19 cellular contexts compared by ENCODE assay signal in the genomic region with DNA sequence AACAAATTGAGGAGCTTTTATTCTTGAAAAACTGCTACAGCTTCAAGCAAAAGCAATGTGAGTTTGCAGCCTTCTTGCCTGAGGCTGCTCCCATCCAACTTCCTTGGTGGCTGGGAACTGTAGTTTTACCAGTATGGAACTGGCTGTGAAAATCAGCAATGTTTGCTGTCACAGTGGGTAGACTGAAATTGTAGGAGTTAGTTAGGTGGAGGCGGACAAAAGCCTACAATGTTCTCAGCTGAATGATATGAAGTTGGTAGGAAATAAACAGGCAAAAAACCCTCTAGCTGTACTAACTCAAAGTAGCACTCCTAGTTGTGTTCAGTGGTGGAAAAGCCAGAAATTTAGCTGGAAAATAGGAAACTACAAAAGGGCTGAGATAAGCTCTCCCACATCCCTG. TPM values are rescaled to one million over a fixed set of nuclear protein-coding genes. Genes with fewer than 3 reads are reported as not detected.
DNase-seq lines count a peak whose midpoint lies in the region; ATAC-seq, FAIRE-seq and TF ChIP-seq lines count a peak whose summit lies in the region.
"Had no signal": no experiment of that assay in that cellular context is flagged by ENCODE, and none has a peak within 500 bp of the region (broad histone marks: within the 10 kb centered on the region; RNA-seq: fewer than 3 reads in every experiment).

No MANE protein-coding gene starts in this region.

- peak; percentile 30 for DNase-seq in T47D (ENCODE audit: low read depth in 1 of 2, low spot score in 1 of 2)
- no peak for DNase-seq in MCF 10A (ENCODE audit: unreplicated experiment)
- no peak for DNase-seq in H1 (ENCODE audit: low read depth in 1 of 2, low spot score in 2 of 2)
- DNase-seq in putamen (ENCODE audit: low spot score) = peak; percentile 61
- DNase-seq in thyroid gland = no peak
- no peak for DNase-seq in activated T-cell treated with anti-CD3 and anti-CD28 coated beads, Interleukin-2, amount 50 U/mL, for 48 hours
- DNase-seq: 8988T; AML-193; Calu3; CD4-positive, CD25-positive, alpha-beta regulatory T cell; DMS 273 treated with DMSO at 0.1 percent for 48 hours; KBM-7 had no signal

- no peak for TF ChIP-seq EP300 in H1 (IDR thresholded peaks at IDR 0.05; ENCODE audit: borderline replicate concordance in 1 of 2, low read depth in 2 of 2, low read length in 2 of 2)

- H4K91ac ChIP-seq in H1 (replicated peaks; ENCODE audit: insufficient read length, low read length) = no peak overlapping the region

- H3K27ac ChIP-seq in H1 (ENCODE audit: low read depth, low read length) (no peak overlapping the region), thyroid gland (no peak overlapping the region)
- H3K27ac ChIP-seq: BLaER1 treated with 17β-estradiol and CSF1 and Interleukin-3, amounts not matched to agents 10 nM and 100 nM had no signal

- H3K4me1 ChIP-seq in H1 (replicated peaks in 1 of 4; ENCODE audit: control insufficient read depth in 3 of 4, insufficient read depth in 4 of 4, low read length in 3 of 4) = no peaks in the 10 kb centered on the region
- H3K4me1 ChIP-seq in thyroid gland = no peaks in the 10 kb centered on the region
- H3K4me1 ChIP-seq: BLaER1 treated with 17β-estradiol and CSF1 and Interleukin-3, amounts not matched to agents 10 nM and 100 nM had no signal

- H2BK5ac ChIP-seq in H1 (ENCODE audit: low read depth, low read length) = no peak overlapping the region

- CTCF ChIA-PET in MCF 10A (lab: Yijun Ruan, JAX) (interaction anchor here (0.6 to 1.9 kb wide), 3 partner anchors 19 to 255 kb away, joined by 3 to 7 read pairs (median 5); a partner anchor contains a TSS), H1 (lab: Charles Lee; ENCODE audit: partially characterized antibody) (interaction anchor here (0.6 to 1.7 kb wide), 8 partner anchors 11 to 256 kb away, joined by 3 to 7 read pairs (median 4); no protein-coding TSS in a partner anchor)

- no peak overlapping the region for H2BK15ac ChIP-seq in H1 (ENCODE audit: low read length)

- H4K5ac ChIP-seq in H1 (ENCODE audit: insufficient read length, low read depth, low read length) = no peak overlapping the region

- no peak overlapping the region for H3K9ac ChIP-seq in H1 (replicated peaks in 1 of 4; ENCODE audit: extremely low read depth in 1 of 4, low read depth in 3 of 4, low read length in 3 of 4)
- H3K9ac ChIP-seq: BLaER1 treated with 17β-estradiol and CSF1 and Interleukin-3, amounts not matched to agents 10 nM and 100 nM had no signal

- no peak overlapping the region for H3K23ac ChIP-seq in H1 (ENCODE audit: insufficient read length)

- BruUV-seq in MCF 10A (replicated peaks; lab: Mats Ljungman, UMichigan) = no TSS peak

- H2BK20ac ChIP-seq in H1 (ENCODE audit: low read length) = no peak overlapping the region

- peak overlapping the region; percentile 23 for H2AFZ ChIP-seq in H1 (ENCODE audit: low read length)

- TF ChIP-seq CTCF in MCF 10A (IDR thresholded peaks at IDR 0.05; ENCODE audit: unreplicated experiment) = no peak
- TF ChIP-seq CTCF in H1 (IDR thresholded peaks at IDR 0.05; ENCODE audit: control extremely low read depth in 1 of 3, insufficient read depth in 1 of 3, low read depth in 1 of 3, low read length in 3 of 3) = no peak
- no peak for TF ChIP-seq CTCF in thyroid gland (IDR thresholded peaks at IDR 0.05)

- H3K4me3 Mint-ChIP-seq in MCF 10A (ENCODE audit: unreplicated experiment) = no peak overlapping the region
- H3K4me3 Mint-ChIP-seq: CD4-positive, CD25-positive, alpha-beta regulatory T cell had no signal

- no peak for TF ChIP-seq POLR2A in H1 (IDR thresholded peaks at IDR 0.05; ENCODE audit: control extremely low read depth in 1 of 2, low read depth in 2 of 2, low read length in 2 of 2)
- TF ChIP-seq POLR2A in thyroid gland (IDR thresholded peaks at IDR 0.05) = no peak

- no peak overlapping the region for H3K56ac ChIP-seq in H1 (replicated peaks; ENCODE audit: insufficient read length, low read depth, low read length)

- TF ChIP-seq RAD21 in H1 (IDR thresholded peaks at IDR 0.05 in 1 of 2, conservative IDR thresholded peaks at IDR 0.05 in 1 of 2; ENCODE audit: low read depth in 2 of 2, low read length in 2 of 2) = no peak

- in situ Hi-C loops in T47D (cut with HindIII; ENCODE audit: low pct_unique_long_range_greater_than_20kb, low sequenced_read_pairs) = no loop called here

- no peak overlapping the region for H3K14ac ChIP-seq in H1 (ENCODE audit: insufficient read length)

- WGBS in H1 (ENCODE audit: extremely low coverage in 1 of 2, insufficient coverage in 1 of 2, insufficient read length in 1 of 2, insufficient replicate concordance in 2 of 2, low coverage in 1 of 2, low lambda C conversion rate in 2 of 2, missing lambda C conversion rate in 1 of 2), 2 experiments = 90% methylated on average over 1 of the region's 1 CpG; no CpG with 5 or more reads in 1 of the 2 experiments
- WGBS in thyroid gland, 2 donors = 88 to 89% methylated on average over 1 of the region's 1 CpG

- no peaks in the 10 kb centered on the region for H3K79me1 ChIP-seq in H1 (ENCODE audit: low read depth, low read length)

- H3K79me2 ChIP-seq in H1 (ENCODE audit: control insufficient read depth in 1 of 2, insufficient read depth in 2 of 2, low read length in 2 of 2) = no peaks in the 10 kb centered on the region

- peaks cover 34% of the 10 kb centered on the region for H3K27me3 Mint-ChIP-seq in MCF 10A (ENCODE audit: insufficient read depth, unreplicated experiment)

- H3K36me3 Mint-ChIP-seq in MCF 10A (ENCODE audit: insufficient read depth, unreplicated experiment) = no peaks in the 10 kb centered on the region
- H3K36me3 Mint-ChIP-seq: CD4-positive, CD25-positive, alpha-beta regulatory T cell had no signal

- intact Hi-C loops in MCF 10A (cut with micrococcal nuclease) = no loop called here
- intact Hi-C loops in thyroid gland (cut with DNase I) = no loop called here

- no peak overlapping the region for H3K4ac ChIP-seq in H1 (replicated peaks; ENCODE audit: insufficient read length, low read depth, low read length)

- peaks cover 3% of the 10 kb centered on the region; the same call in 1 of the 2 replicates for H3K23me2 ChIP-seq in H1 (ENCODE audit: low read depth, low read length)

- H3K27me3 ChIP-seq in H1 (replicated peaks in 1 of 4; ENCODE audit: control insufficient read depth in 3 of 4, extremely low read depth in 1 of 4, insufficient read depth in 3 of 4, low read length in 3 of 4) = no peaks in the 10 kb centered on the region
- H3K27me3 ChIP-seq in thyroid gland = no peaks in the 10 kb centered on the region
- H3K27me3 ChIP-seq: BLaER1 treated with 17β-estradiol and CSF1 and Interleukin-3, amounts not matched to agents 10 nM and 100 nM had no signal

- no peaks in the 10 kb centered on the region for H3K4me1 Mint-ChIP-seq in MCF 10A (ENCODE audit: insufficient read depth, unreplicated experiment)
- H3K4me1 Mint-ChIP-seq: CD4-positive, CD25-positive, alpha-beta regulatory T cell had no signal

- no peak for ATAC-seq in HG02798 (IDR thresholded peaks at IDR 0.05; ENCODE audit: poor library complexity, unreplicated experiment)
- ATAC-seq: GM12878, HCT116 had no signal

- H3K27ac Mint-ChIP-seq in MCF 10A (ENCODE audit: low read depth, unreplicated experiment) = no peak overlapping the region
- H3K27ac Mint-ChIP-seq: CD4-positive, CD25-positive, alpha-beta regulatory T cell had no signal

- H3K36me3 ChIP-seq in H1 (ENCODE audit: control insufficient read depth in 2 of 4, insufficient read depth in 4 of 4, low read length in 3 of 4) (no peaks in the 10 kb centered on the region), thyroid gland (no peaks in the 10 kb centered on the region)
- H3K36me3 ChIP-seq: BLaER1 treated with 17β-estradiol and CSF1 and Interleukin-3, amounts not matched to agents 10 nM and 100 nM had no signal

- H2AK5ac ChIP-seq in H1 (ENCODE audit: low read depth, low read length) = no peak overlapping the region

- peaks cover 14% of the 10 kb centered on the region for H3K9me3 Mint-ChIP-seq in MCF 10A (ENCODE audit: unreplicated experiment)

- H4K20me1 ChIP-seq in H1 (replicated peaks in 1 of 2; ENCODE audit: control insufficient read depth in 1 of 2, insufficient read depth in 2 of 2, low read length in 2 of 2) = no peaks in the 10 kb centered on the region
- H4K20me1 ChIP-seq: BLaER1 treated with 17β-estradiol and CSF1 and Interleukin-3, amounts not matched to agents 10 nM and 100 nM had no signal

- H3K4me3 ChIP-seq in H1 (ENCODE audit: extremely low read depth in 1 of 4, insufficient read depth in 2 of 4, low read depth in 3 of 4, low read length in 4 of 4) = no peak overlapping the region
- no peak overlapping the region for H3K4me3 ChIP-seq in thyroid gland (replicated peaks in 1 of 3)
- H3K4me3 ChIP-seq: BLaER1 treated with 17β-estradiol and CSF1 and Interleukin-3, amounts not matched to agents 10 nM and 100 nM; GM12878 had no signal

- H3K9me3 ChIP-seq in H1 (ENCODE audit: insufficient read depth in 2 of 2, low read depth in 1 of 2, low read length in 1 of 2) (peaks cover 7 to 11% of the 10 kb centered on the region in 2 experiments), thyroid gland (no peaks in the 10 kb centered on the region)

- no peak overlapping the region for H3K4me2 ChIP-seq in H1 (ENCODE audit: insufficient read depth in 1 of 2, low read depth in 2 of 2, low read length in 2 of 2)
- H3K4me2 ChIP-seq: BLaER1 treated with 17β-estradiol and CSF1 and Interleukin-3, amounts not matched to agents 10 nM and 100 nM had no signal

- POLR2A ChIA-PET in MCF 10A (lab: Yijun Ruan, JAX) = interaction anchor here (0.6 to 1.0 kb wide), 4 partner anchors 14 to 1451 kb away, joined by 3 to 6 read pairs (median 3); no protein-coding TSS in a partner anchor
- POLR2A ChIA-PET in H1 (lab: Charles Lee; ENCODE audit: partially characterized antibody) = interaction anchor here (0.6 to 1.3 kb wide), 3 partner anchors 25 to 953 kb away, joined by 3 read pairs; no protein-coding TSS in a partner anchor

- H2BK12ac ChIP-seq in H1 (ENCODE audit: low read depth, low read length) = no peak overlapping the region

- H4K8ac ChIP-seq in H1 (ENCODE audit: extremely low read depth, insufficient read depth, low read length) = no peak overlapping the region

- FAIRE-seq in H1 (lab: Jason Lieb, UNC) = no peak
- FAIRE-seq: GM12878, GM18507, H54 had no signal

- H3K18ac ChIP-seq in H1 (ENCODE audit: extremely low read depth, low read length) = no peak overlapping the region

- no peak overlapping the region for H2BK120ac ChIP-seq in H1 (replicated peaks; ENCODE audit: low read depth, low read length)

RNA-seq across cellular contexts. Expression of a gene that starts 18.5 kb away (rescaled TPM):
- total RNA-seq in MCF 10A (2022) = 261 and 295 TPM in 2 replicates
- total RNA-seq in H1 (2021; fragmentation: NEBNext Ultra II Directional; extraction: Animal tissue kit (Norgen Biotek cat#: 25700)) = 73.7 and 82.2 TPM in 2 replicates
- 111 and 115 TPM in 2 replicates for polyA plus RNA-seq in H1 (2011; rRNA removed)
- 125 TPM for polyA plus RNA-seq in H1 (2011; cell fraction: cytosol; rRNA removed)
- polyA plus RNA-seq in H1 (2011; cell fraction: nucleus; rRNA removed) = 121 TPM
- polyA plus RNA-seq in H1 (2012, experiment 1 of 2) = 91.0 to 107 TPM (median 105 TPM) in 4 replicates
- 130 TPM for polyA plus RNA-seq in H1 (2012, experiment 2 of 2)
- 76.6 TPM for polyA plus RNA-seq in H1 (2013, experiment 1 of 2)
- 74.5 TPM for polyA plus RNA-seq in H1 (2013, experiment 2 of 2)
- polyA minus RNA-seq in H1 (2011; rRNA and poly(A)+ RNA removed) = 72.3 and 75.2 TPM in 2 replicates
- 32.4 TPM for polyA minus RNA-seq in H1 (2011; cell fraction: cytosol; rRNA and poly(A)+ RNA removed)
- 26.4 TPM for polyA minus RNA-seq in H1 (2011; cell fraction: nucleus; rRNA and poly(A)+ RNA removed)
- 100 to 1,000 TPM in 2 of 4 donors, 10 to 100 TPM in 2; 52.0 to 104 (median 94.5) TPM for total RNA-seq in thyroid gland

RNA-seq across cellular contexts. Expression of a gene that starts 30.0 kb away (rescaled TPM):
- total RNA-seq in MCF 10A (2022) (not detected in 2 replicates), thyroid gland (not detected)
- total RNA-seq in H1 (2021; fragmentation: NEBNext Ultra II Directional; extraction: Animal tissue kit (Norgen Biotek cat#: 25700)) = not detected in 2 replicates
- not detected in 2 replicates for polyA plus RNA-seq in H1 (2011; rRNA removed)
- polyA plus RNA-seq in H1 (2011; cell fraction: cytosol; rRNA removed) = not detected
- polyA plus RNA-seq in H1 (2011; cell fraction: nucleus; rRNA removed) = not detected
- not detected in 4 replicates for polyA plus RNA-seq in H1 (2012, experiment 1 of 2)
- not detected for polyA plus RNA-seq in H1 (2012, experiment 2 of 2)
- polyA plus RNA-seq in H1 (2013, experiment 1 of 2) = not detected
- polyA plus RNA-seq in H1 (2013, experiment 2 of 2) = not detected
- not detected in 2 replicates for polyA minus RNA-seq in H1 (2011; rRNA and poly(A)+ RNA removed)
- not detected for polyA minus RNA-seq in H1 (2011; cell fraction: cytosol; rRNA and poly(A)+ RNA removed)
- not detected for polyA minus RNA-seq in H1 (2011; cell fraction: nucleus; rRNA and poly(A)+ RNA removed)
- total RNA-seq: Calu3, Daoy, GM12878 had no signal
- polyA plus RNA-seq: CD4-positive, CD25-positive, alpha-beta regulatory T cell; GM12878 had no signal

RNA-seq across cellular contexts. Expression of a gene that starts 34.4 kb away (rescaled TPM):
- total RNA-seq in MCF 10A (2022) (27.1 and 66.3 TPM in 2 replicates), thyroid gland (100 to 1,000 TPM in 1 of 4 donors, 10 to 100 TPM in 3; 61.6 to 106 (median 76.4) TPM)
- 59.3 and 61.4 TPM in 2 replicates for total RNA-seq in H1 (2021; fragmentation: NEBNext Ultra II Directional; extraction: Animal tissue kit (Norgen Biotek cat#: 25700))
- polyA plus RNA-seq in H1 (2011; rRNA removed) = 70.1 and 98.5 TPM in 2 replicates
- polyA plus RNA-seq in H1 (2011; cell fraction: cytosol; rRNA removed) = 47.8 TPM
- polyA plus RNA-seq in H1 (2011; cell fraction: nucleus; rRNA removed) = 115 TPM
- polyA plus RNA-seq in H1 (2012, experiment 1 of 2) = 27.5 to 39.2 TPM (median 34.5 TPM) in 4 replicates
- polyA plus RNA-seq in H1 (2012, experiment 2 of 2) = 20.8 TPM
- 34.7 TPM for polyA plus RNA-seq in H1 (2013, experiment 1 of 2)
- 38.4 TPM for polyA plus RNA-seq in H1 (2013, experiment 2 of 2)
- polyA minus RNA-seq in H1 (2011; rRNA and poly(A)+ RNA removed) = 58.6 and 67.6 TPM in 2 replicates
- polyA minus RNA-seq in H1 (2011; cell fraction: cytosol; rRNA and poly(A)+ RNA removed) = 31.1 TPM
- polyA minus RNA-seq in H1 (2011; cell fraction: nucleus; rRNA and poly(A)+ RNA removed) = 46.9 TPM

Comparison
In these comparisons a context has a peak if more than half of its experiments do, and no peak if none do; other contexts are left out.
1. DNase-seq: peak in T47D (2 of 2) and putamen (single experiment); none in MCF 10A (single experiment), H1 (0 of 2), thyroid gland (0 of 2) and activated T-cell treated with anti-CD3 and anti-CD28 coated beads, Interleukin-2, amount 50 U/mL, for 48 hours (0 of 2).